Comparison of ENCODE assay signal across 1 cellular context in genomic region chr7:88366845-88367244, GRCh38.
TF ChIP-seq lines count a peak whose summit lies in the region.

No MANE protein-coding gene starts in this region.

TF ChIP-seq in HepG2, 621 proteins besides CTCF, POLR2A, EP300 and RAD21 (continued from another document):
- TF ChIP-seq ZNF609 (CRISPR knock-in tag; IDR thresholded peaks at IDR 0.05; ENCODE audit: borderline replicate concordance) (no peak), NCOA1 (CRISPR knock-in tag; IDR thresholded peaks at IDR 0.05) (no peak), CEBPZ (IDR thresholded peaks at IDR 0.05; ENCODE audit: low read length) (no peak)
